Comparison of ENCODE assay signal across 2 cellular contexts in the genomic region with DNA sequence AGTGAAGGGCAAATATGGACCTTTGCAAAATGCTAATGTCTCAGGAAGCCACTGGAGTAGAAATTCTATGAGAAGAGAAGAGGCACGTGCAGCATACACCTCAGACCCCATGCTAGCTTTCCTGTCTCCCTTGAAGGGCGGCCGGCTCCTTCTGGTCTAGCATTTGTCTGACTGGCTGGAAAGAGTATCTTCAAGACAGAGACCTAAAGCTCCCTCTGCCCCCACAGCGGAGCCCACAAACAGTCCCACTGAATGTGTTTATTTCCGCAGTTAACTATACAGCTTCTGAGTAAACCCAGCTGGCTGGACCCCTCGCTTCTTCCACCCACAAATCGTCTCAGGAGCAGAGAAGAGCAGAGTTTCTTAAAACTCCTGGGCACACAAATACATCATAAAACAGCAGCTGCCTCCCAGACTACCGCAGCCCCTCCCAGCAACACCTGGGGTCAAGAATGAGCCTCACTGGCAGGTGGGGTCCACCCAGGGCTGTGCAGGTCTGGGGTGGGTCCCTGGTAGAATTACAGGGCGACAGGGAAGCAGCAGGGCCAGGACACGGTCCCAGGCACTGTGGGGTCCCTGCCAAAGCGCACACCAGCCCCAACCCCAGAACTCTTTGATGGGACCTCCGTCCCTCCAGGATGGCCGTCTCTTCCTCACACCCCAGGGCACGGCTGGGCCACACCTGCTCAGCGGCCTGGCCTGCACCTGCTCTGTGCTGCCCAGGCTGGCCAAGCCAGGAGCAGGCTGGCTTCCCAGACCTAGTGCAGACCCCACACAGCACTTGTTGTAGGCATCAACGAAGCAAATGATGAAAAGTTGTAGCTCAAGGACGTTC.
TF ChIP-seq lines count a peak whose summit lies in the region.

No MANE protein-coding gene starts in this region.

TF ChIP-seq in GM23338, 12 proteins besides CTCF, POLR2A, EP300 and RAD21 (continued from another document and continues in another):
- TF ChIP-seq, protein P1, sequence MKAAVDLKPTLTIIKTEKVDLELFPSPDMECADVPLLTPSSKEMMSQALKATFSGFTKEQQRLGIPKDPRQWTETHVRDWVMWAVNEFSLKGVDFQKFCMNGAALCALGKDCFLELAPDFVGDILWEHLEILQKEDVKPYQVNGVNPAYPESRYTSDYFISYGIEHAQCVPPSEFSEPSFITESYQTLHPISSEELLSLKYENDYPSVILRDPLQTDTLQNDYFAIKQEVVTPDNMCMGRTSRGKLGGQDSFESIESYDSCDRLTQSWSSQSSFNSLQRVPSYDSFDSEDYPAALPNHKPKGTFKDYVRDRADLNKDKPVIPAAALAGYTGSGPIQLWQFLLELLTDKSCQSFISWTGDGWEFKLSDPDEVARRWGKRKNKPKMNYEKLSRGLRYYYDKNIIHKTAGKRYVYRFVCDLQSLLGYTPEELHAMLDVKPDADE (IDR thresholded peaks at IDR 0.05), result no peak
- TF ChIP-seq ZNF114 (CRISPR knock-in tag; IDR thresholded peaks at IDR 0.05) (no peak), POLR2AphosphoS5 (IDR thresholded peaks at IDR 0.05; ENCODE audit: low read depth) (no peak), NANOG (IDR thresholded peaks at IDR 0.05; ENCODE audit: borderline replicate concordance) (no peak), JUNB (IDR thresholded peaks at IDR 0.05; ENCODE audit: unreplicated experiment) (no peak), ZNF331 (CRISPR knock-in tag; IDR thresholded peaks at IDR 0.05; ENCODE audit: low read depth) (no peak), CREB1 (CRISPR knock-in tag; IDR thresholded peaks at IDR 0.05; ENCODE audit: low read depth) (no peak), EZH2phosphoT487 (IDR thresholded peaks at IDR 0.05; ENCODE audit: unreplicated experiment) (no peak)
- TF ChIP-seq, protein P2, sequence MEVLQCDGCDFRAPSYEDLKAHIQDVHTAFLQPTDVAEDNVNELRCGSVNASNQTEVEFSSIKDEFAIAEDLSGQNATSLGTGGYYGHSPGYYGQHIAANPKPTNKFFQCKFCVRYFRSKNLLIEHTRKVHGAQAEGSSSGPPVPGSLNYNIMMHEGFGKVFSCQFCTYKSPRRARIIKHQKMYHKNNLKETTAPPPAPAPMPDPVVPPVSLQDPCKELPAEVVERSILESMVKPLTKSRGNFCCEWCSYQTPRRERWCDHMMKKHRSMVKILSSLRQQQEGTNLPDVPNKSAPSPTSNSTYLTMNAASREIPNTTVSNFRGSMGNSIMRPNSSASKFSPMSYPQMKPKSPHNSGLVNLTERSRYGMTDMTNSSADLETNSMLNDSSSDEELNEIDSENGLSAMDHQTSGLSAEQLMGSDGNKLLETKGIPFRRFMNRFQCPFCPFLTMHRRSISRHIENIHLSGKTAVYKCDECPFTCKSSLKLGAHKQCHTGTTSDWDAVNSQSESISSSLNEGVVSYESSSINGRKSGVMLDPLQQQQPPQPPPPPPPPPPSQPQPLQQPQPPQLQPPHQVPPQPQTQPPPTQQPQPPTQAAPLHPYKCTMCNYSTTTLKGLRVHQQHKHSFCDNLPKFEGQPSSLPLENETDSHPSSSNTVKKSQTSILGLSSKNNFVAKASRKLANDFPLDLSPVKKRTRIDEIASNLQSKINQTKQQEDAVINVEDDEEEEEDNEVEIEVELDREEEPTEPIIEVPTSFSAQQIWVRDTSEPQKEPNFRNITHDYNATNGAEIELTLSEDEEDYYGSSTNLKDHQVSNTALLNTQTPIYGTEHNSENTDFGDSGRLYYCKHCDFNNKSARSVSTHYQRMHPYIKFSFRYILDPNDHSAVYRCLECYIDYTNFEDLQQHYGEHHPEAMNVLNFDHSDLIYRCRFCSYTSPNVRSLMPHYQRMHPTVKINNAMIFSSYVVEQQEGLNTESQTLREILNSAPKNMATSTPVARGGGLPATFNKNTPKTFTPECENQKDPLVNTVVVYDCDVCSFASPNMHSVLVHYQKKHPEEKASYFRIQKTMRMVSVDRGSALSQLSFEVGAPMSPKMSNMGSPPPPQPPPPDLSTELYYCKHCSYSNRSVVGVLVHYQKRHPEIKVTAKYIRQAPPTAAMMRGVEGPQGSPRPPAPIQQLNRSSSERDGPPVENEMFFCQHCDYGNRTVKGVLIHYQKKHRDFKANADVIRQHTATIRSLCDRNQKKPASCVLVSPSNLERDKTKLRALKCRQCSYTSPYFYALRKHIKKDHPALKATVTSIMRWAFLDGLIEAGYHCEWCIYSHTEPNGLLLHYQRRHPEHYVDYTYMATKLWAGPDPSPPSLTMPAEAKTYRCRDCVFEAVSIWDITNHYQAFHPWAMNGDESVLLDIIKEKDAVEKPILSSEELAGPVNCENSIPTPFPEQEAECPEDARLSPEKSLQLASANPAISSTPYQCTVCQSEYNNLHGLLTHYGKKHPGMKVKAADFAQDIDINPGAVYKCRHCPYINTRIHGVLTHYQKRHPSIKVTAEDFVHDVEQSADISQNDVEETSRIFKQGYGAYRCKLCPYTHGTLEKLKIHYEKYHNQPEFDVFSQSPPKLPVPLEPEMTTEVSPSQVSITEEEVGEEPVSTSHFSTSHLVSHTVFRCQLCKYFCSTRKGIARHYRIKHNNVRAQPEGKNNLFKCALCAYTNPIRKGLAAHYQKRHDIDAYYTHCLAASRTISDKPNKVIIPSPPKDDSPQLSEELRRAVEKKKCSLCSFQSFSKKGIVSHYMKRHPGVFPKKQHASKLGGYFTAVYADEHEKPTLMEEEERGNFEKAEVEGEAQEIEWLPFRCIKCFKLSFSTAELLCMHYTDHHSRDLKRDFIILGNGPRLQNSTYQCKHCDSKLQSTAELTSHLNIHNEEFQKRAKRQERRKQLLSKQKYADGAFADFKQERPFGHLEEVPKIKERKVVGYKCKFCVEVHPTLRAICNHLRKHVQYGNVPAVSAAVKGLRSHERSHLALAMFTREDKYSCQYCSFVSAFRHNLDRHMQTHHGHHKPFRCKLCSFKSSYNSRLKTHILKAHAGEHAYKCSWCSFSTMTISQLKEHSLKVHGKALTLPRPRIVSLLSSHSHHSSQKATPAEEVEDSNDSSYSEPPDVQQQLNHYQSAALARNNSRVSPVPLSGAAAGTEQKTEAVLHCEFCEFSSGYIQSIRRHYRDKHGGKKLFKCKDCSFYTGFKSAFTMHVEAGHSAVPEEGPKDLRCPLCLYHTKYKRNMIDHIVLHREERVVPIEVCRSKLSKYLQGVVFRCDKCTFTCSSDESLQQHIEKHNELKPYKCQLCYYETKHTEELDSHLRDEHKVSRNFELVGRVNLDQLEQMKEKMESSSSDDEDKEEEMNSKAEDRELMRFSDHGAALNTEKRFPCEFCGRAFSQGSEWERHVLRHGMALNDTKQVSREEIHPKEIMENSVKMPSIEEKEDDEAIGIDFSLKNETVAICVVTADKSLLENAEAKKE (CRISPR knock-in tag; IDR thresholded peaks at IDR 0.05), result no peak

TF ChIP-seq in HepG2, 621 proteins besides CTCF, POLR2A, EP300 and RAD21:
- TF ChIP-seq, protein P3, sequence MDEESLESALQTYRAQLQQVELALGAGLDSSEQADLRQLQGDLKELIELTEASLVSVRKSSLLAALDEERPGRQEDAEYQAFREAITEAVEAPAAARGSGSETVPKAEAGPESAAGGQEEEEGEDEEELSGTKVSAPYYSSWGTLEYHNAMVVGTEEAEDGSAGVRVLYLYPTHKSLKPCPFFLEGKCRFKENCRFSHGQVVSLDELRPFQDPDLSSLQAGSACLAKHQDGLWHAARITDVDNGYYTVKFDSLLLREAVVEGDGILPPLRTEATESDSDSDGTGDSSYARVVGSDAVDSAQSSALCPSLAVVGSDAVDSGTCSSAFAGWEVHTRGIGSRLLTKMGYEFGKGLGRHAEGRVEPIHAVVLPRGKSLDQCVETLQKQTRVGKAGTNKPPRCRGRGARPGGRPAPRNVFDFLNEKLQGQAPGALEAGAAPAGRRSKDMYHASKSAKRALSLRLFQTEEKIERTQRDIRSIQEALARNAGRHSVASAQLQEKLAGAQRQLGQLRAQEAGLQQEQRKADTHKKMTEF (CRISPR knock-in tag; IDR thresholded peaks at IDR 0.05), result no peak
- TF ChIP-seq ZSCAN30 (CRISPR knock-in tag; IDR thresholded peaks at IDR 0.05), result no peak
- TF ChIP-seq ZNF629 (CRISPR knock-in tag; conservative IDR thresholded peaks at IDR 0.05), result no peak
- TF ChIP-seq ZNF253 (CRISPR knock-in tag; IDR thresholded peaks at IDR 0.05; ENCODE audit: borderline replicate concordance), result no peak
- TF ChIP-seq, protein P4, sequence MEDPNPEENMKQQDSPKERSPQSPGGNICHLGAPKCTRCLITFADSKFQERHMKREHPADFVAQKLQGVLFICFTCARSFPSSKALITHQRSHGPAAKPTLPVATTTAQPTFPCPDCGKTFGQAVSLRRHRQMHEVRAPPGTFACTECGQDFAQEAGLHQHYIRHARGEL (CRISPR knock-in tag; IDR thresholded peaks at IDR 0.05), result no peak
- no peak for TF ChIP-seq FOSL1 (CRISPR knock-in tag; IDR thresholded peaks at IDR 0.05; ENCODE audit: borderline replicate concordance)
- TF ChIP-seq, protein P5, sequence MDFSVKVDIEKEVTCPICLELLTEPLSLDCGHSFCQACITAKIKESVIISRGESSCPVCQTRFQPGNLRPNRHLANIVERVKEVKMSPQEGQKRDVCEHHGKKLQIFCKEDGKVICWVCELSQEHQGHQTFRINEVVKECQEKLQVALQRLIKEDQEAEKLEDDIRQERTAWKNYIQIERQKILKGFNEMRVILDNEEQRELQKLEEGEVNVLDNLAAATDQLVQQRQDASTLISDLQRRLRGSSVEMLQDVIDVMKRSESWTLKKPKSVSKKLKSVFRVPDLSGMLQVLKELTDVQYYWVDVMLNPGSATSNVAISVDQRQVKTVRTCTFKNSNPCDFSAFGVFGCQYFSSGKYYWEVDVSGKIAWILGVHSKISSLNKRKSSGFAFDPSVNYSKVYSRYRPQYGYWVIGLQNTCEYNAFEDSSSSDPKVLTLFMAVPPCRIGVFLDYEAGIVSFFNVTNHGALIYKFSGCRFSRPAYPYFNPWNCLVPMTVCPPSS (IDR thresholded peaks at IDR 0.05), result no peak
- TF ChIP-seq, protein P6, sequence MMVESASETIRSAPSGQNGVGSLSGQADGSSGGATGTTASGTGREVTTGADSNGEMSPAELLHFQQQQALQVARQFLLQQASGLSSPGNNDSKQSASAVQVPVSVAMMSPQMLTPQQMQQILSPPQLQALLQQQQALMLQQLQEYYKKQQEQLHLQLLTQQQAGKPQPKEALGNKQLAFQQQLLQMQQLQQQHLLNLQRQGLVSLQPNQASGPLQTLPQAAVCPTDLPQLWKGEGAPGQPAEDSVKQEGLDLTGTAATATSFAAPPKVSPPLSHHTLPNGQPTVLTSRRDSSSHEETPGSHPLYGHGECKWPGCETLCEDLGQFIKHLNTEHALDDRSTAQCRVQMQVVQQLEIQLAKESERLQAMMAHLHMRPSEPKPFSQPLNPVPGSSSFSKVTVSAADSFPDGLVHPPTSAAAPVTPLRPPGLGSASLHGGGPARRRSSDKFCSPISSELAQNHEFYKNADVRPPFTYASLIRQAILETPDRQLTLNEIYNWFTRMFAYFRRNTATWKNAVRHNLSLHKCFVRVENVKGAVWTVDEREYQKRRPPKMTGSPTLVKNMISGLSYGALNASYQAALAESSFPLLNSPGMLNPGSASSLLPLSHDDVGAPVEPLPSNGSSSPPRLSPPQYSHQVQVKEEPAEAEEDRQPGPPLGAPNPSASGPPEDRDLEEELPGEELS (CRISPR knock-in tag; IDR thresholded peaks at IDR 0.05), result no peak
- TF ChIP-seq RARA (CRISPR knock-in tag; IDR thresholded peaks at IDR 0.05), result no peak
- no peak for TF ChIP-seq ZNF644 (CRISPR knock-in tag; IDR thresholded peaks at IDR 0.05; ENCODE audit: low read depth)
- TF ChIP-seq TCF7L2 (IDR thresholded peaks at IDR 0.05; ENCODE audit: low read depth, low read length), result no peak
- TF ChIP-seq CCAR2 (optimal IDR thresholded peaks at IDR 0.05; ENCODE audit: low read depth, low read length), result no peak
- TF ChIP-seq NR2F6 (IDR thresholded peaks at IDR 0.05), result no peak
- no peak for TF ChIP-seq NR2F6 (CRISPR knock-in tag; IDR thresholded peaks at IDR 0.05)
- TF ChIP-seq ESRRA (CRISPR knock-in tag; IDR thresholded peaks at IDR 0.05; ENCODE audit: low read depth), result no peak
- no peak for TF ChIP-seq TAF15 (IDR thresholded peaks at IDR 0.05; ENCODE audit: low read depth, low read length, poor library complexity, severe bottlenecking)
- TF ChIP-seq ZC3H13 (CRISPR knock-in tag; IDR thresholded peaks at IDR 0.05), result no peak
- TF ChIP-seq, protein P7, sequence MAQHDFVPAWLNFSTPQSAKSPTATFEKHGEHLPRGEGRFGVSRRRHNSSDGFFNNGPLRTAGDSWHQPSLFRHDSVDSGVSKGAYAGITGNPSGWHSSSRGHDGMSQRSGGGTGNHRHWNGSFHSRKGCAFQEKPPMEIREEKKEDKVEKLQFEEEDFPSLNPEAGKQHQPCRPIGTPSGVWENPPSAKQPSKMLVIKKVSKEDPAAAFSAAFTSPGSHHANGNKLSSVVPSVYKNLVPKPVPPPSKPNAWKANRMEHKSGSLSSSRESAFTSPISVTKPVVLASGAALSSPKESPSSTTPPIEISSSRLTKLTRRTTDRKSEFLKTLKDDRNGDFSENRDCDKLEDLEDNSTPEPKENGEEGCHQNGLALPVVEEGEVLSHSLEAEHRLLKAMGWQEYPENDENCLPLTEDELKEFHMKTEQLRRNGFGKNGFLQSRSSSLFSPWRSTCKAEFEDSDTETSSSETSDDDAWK (CRISPR knock-in tag; IDR thresholded peaks at IDR 0.05), result no peak
TF ChIP-seq in HepG2: peak in this region for 0.
